ENCODE assay signal across 24 cellular contexts in the genomic region with DNA sequence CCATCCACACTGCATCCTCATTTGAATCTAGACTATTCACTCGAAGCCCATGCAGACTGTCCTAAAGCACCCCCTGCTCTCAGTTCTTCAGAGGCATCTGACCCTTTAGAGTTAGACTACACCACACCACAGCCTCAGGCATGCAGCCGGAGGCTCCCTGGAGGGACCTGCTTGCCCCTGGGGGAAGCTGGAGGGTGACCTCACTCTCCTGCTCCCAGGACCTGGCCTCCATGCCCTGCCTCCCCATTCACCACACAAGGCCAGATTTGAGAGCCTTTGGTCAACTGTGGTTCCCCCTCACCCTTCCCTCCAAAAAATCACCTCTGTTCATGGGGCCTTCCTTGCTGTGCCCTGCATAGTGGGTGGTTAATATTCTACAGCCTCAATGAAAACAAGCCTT. TPM values are rescaled to one million over a fixed set of nuclear protein-coding genes. Genes with fewer than 3 reads are reported as not detected.
DNase-seq lines count a peak whose midpoint lies in the region; TF ChIP-seq lines count a peak whose summit lies in the region.
"Had no signal": no experiment of that assay in that cellular context is flagged by ENCODE, and none has a peak within 500 bp of the region (broad histone marks: within the 10 kb centered on the region; RNA-seq: fewer than 3 reads in every experiment).

No MANE protein-coding gene starts in this region.

- peak overlapping the region; percentile 4 for H3K27ac ChIP-seq in mesenchymal stem cell (ENCODE audit: low read length, poor library complexity, severe bottlenecking)
- no peak overlapping the region for H3K27ac ChIP-seq in testis
- H3K27ac ChIP-seq: 22Rv1; BLaER1 treated with 17β-estradiol and CSF1 and Interleukin-3, amounts not matched to agents 10 nM and 100 nM had no signal

- H4K8ac ChIP-seq in mesenchymal stem cell (ENCODE audit: low read length): no peak overlapping the region

- TF ChIP-seq POLR2A in testis (IDR thresholded peaks at IDR 0.05): no peak

- no peaks in the 10 kb centered on the region for H3K79me1 ChIP-seq in mesenchymal stem cell (replicated peaks; ENCODE audit: low read length, poor library complexity, severe bottlenecking)

- no peak overlapping the region for H2BK120ac ChIP-seq in mesenchymal stem cell (ENCODE audit: low read depth, low read length)

- peaks cover 10% of the 10 kb centered on the region for H3K27me3 Mint-ChIP-seq in brain
- H3K27me3 Mint-ChIP-seq in glutamatergic neuron (ENCODE audit: unreplicated experiment): peaks cover 3% of the 10 kb centered on the region
- H3K27me3 Mint-ChIP-seq: CD4-positive, alpha-beta T cell had no signal

- H3K23ac ChIP-seq in mesenchymal stem cell (ENCODE audit: low read length in 2 of 2): no peak overlapping the region

- peaks cover 25% of the 10 kb centered on the region for H3K4me1 ChIP-seq in mesenchymal stem cell (ENCODE audit: control insufficient read depth, insufficient read depth, low read depth, low read length)
- no peaks in the 10 kb centered on the region for H3K4me1 ChIP-seq in testis
- H3K4me1 ChIP-seq: BE2C had no signal

- H2AFZ ChIP-seq in mesenchymal stem cell (ENCODE audit: low read depth, low read length): no peak overlapping the region
- H2AFZ ChIP-seq: GM23338 had no signal

- intact Hi-C loops in testis (cut with DNase I; ENCODE audit: low total_unique reads): no loop called here

- H3K4me2 ChIP-seq in mesenchymal stem cell (ENCODE audit: low read length, poor library complexity, severe bottlenecking): no peak overlapping the region
- H3K4me2 ChIP-seq: BLaER1 treated with 17β-estradiol and CSF1 and Interleukin-3, amounts not matched to agents 10 nM and 100 nM; GM23338 had no signal

- H3K36me3 Mint-ChIP-seq in brain (no peaks in the 10 kb centered on the region), glutamatergic neuron (ENCODE audit: unreplicated experiment) (no peaks in the 10 kb centered on the region)
- H3K36me3 Mint-ChIP-seq: CD14-positive monocyte; CD8-positive, alpha-beta memory T cell had no signal

- H3K27ac Mint-ChIP-seq in brain (peak overlapping the region in 3 of 5 experiments; percentile 23 to 86 (median 31)), glutamatergic neuron (ENCODE audit: unreplicated experiment) (no peak overlapping the region)
- H3K27ac Mint-ChIP-seq: CD4-positive, alpha-beta T cell; GM23338; H9 had no signal

- no peak overlapping the region for H2BK15ac ChIP-seq in mesenchymal stem cell (ENCODE audit: low read depth, poor library complexity, severe bottlenecking)

- H3K27me3 ChIP-seq in mesenchymal stem cell (ENCODE audit: control insufficient read depth in 1 of 2, insufficient read depth in 1 of 2, low read length in 2 of 2) (no peaks in the 10 kb centered on the region), testis (no peaks in the 10 kb centered on the region)
- H3K27me3 ChIP-seq: BE2C; BLaER1 treated with 17β-estradiol and CSF1 and Interleukin-3, amounts not matched to agents 10 nM and 100 nM had no signal

- H2BK12ac ChIP-seq in mesenchymal stem cell (ENCODE audit: low read length in 2 of 2): peak overlapping the region in 1 of 2 experiments; percentile 21

- H3K9me3 Mint-ChIP-seq in brain (peaks cover 0 to 3% (median 0%) of the 10 kb centered on the region in 5 experiments), glutamatergic neuron (ENCODE audit: unreplicated experiment) (no peaks in the 10 kb centered on the region)
- H3K9me3 Mint-ChIP-seq: CD14-positive monocyte; CD4-positive, alpha-beta T cell; CD8-positive, alpha-beta memory T cell; GM23338; H9 had no signal

- 99% methylated on average over 2 of the region's 2 CpGs for WGBS in mesenchymal stem cell
- 98 to 100% methylated on average over 2 of the region's 2 CpGs for WGBS in testis, 2 donors

- no peak overlapping the region for H3K9ac ChIP-seq in mesenchymal stem cell (ENCODE audit: low read length)
- H3K9ac ChIP-seq: BLaER1 treated with 17β-estradiol and CSF1 and Interleukin-3, amounts not matched to agents 10 nM and 100 nM had no signal

- no peak overlapping the region for H3K4ac ChIP-seq in mesenchymal stem cell (ENCODE audit: low read depth in 1 of 2, low read length in 2 of 2)

- no peaks in the 10 kb centered on the region for H3K9me3 ChIP-seq in mesenchymal stem cell (ENCODE audit: control insufficient read depth, low read length)
- H3K9me3 ChIP-seq in testis: no peaks in the 10 kb centered on the region
- H3K9me3 ChIP-seq: BE2C; BLaER1 treated with 17β-estradiol and CSF1 and Interleukin-3, amounts not matched to agents 10 nM and 100 nM had no signal

- no peaks in the 10 kb centered on the region for H3K36me3 ChIP-seq in mesenchymal stem cell (ENCODE audit: control insufficient read depth in 1 of 2, insufficient read depth in 2 of 2, low read depth in 1 of 2, low read length in 2 of 2)
- no peaks in the 10 kb centered on the region for H3K36me3 ChIP-seq in testis (ENCODE audit: low read depth, missing control alignments)
- H3K36me3 ChIP-seq: BE2C; BLaER1 treated with 17β-estradiol and CSF1 and Interleukin-3, amounts not matched to agents 10 nM and 100 nM had no signal

- H3K18ac ChIP-seq in mesenchymal stem cell (ENCODE audit: low read depth in 1 of 2, low read length in 2 of 2): no peak overlapping the region

- H3K14ac ChIP-seq in mesenchymal stem cell (ENCODE audit: low read length in 2 of 2): no peak overlapping the region

- H2BK5ac ChIP-seq in mesenchymal stem cell (ENCODE audit: low read depth, low read length, poor library complexity, severe bottlenecking): no peak overlapping the region

- peaks cover 31% of the 10 kb centered on the region for H3K4me1 Mint-ChIP-seq in brain
- no peaks in the 10 kb centered on the region for H3K4me1 Mint-ChIP-seq in glutamatergic neuron (ENCODE audit: low read depth, unreplicated experiment)
- H3K4me1 Mint-ChIP-seq: CD14-positive monocyte; CD8-positive, alpha-beta memory T cell had no signal

- peak overlapping the region; percentile 71 for H4K91ac ChIP-seq in mesenchymal stem cell (ENCODE audit: low read length)

- DNase-seq in activated effector memory CD4-positive, alpha-beta T cell treated with anti-CD3 and anti-CD28 coated beads, Interleukin-2, amount 50 U/mL, for 16 hours: peak; percentile 53
- DNase-seq in activated effector memory CD4-positive, alpha-beta T cell treated with Interleukin-2 at 50 U/mL for 16 hours: no peak
- DNase-seq in mesenchymal stem cell (no peak), middle frontal gyrus (ENCODE audit: extremely low spot score, low spot score) (no peak), testis (no peak), glutamatergic neuron (no peak)
- no peak for DNase-seq in activated naive CD4-positive, alpha-beta T cell treated with anti-CD3 and anti-CD28 coated beads, Interleukin-2, amount 50 U/mL, for 16 hours
- DNase-seq: ACHN; AML-193; BE2C; CD4-positive, alpha-beta T cell; CD8-positive, alpha-beta memory T cell; DMS 273 treated with DMSO at 0.1 percent for 48 hours; DMS79; EL; GDM1; H9 had no signal

- TF ChIP-seq CTCF in brain (conservative IDR thresholded peaks at IDR 0.05): no peak
- no peak for TF ChIP-seq CTCF in testis (IDR thresholded peaks at IDR 0.05)
- TF ChIP-seq CTCF in glutamatergic neuron (IDR thresholded peaks at IDR 0.05; ENCODE audit: partially characterized antibody, unreplicated experiment): no peak

- no peak overlapping the region for H3K4me3 ChIP-seq in mesenchymal stem cell (ENCODE audit: insufficient read depth in 1 of 2, low read depth in 1 of 2, low read length in 2 of 2)
- H3K4me3 ChIP-seq in testis: no peak overlapping the region
- H3K4me3 ChIP-seq: BLaER1 treated with 17β-estradiol and CSF1 and Interleukin-3, amounts not matched to agents 10 nM and 100 nM; GM12878; GM23338 had no signal

- no peak overlapping the region for H2AK5ac ChIP-seq in mesenchymal stem cell (ENCODE audit: low read length, severe bottlenecking)

- no peak overlapping the region for H3K4me3 Mint-ChIP-seq in brain
- H3K4me3 Mint-ChIP-seq in glutamatergic neuron (ENCODE audit: unreplicated experiment): no peak overlapping the region
- H3K4me3 Mint-ChIP-seq: CD14-positive monocyte; CD4-positive, alpha-beta T cell; CD8-positive, alpha-beta memory T cell; GM23338; H9 had no signal

RNA-seq across cellular contexts. Expression of a gene that starts 24.6 kb away (rescaled TPM):
- 0.24 TPM for polyA plus RNA-seq in brain (ENCODE audit: insufficient read depth, low read depth, low replicate concordance)
- polyA plus RNA-seq in mesenchymal stem cell (2013, experiment 1 of 2): not detected
- not detected for polyA plus RNA-seq in mesenchymal stem cell (2013, experiment 2 of 2)
- total RNA-seq in testis: 10 to 100 TPM; 14.2 to 18.3 TPM
- 24.6 TPM for polyA plus RNA-seq in testis (ENCODE audit: insufficient read depth, low read depth, low replicate concordance)
- not detected for total RNA-seq in glutamatergic neuron (ENCODE audit: unreplicated experiment)
- total RNA-seq: CD4-positive, alpha-beta T cell; CD8-positive, alpha-beta memory T cell; GM12878; GM23338; H4 had no signal
- polyA plus RNA-seq: CD14-positive monocyte; CD8-positive, alpha-beta memory T cell; GM23338 had no signal

Comparison
In these comparisons a context has a peak if more than half of its experiments do, and no peak if none do; other contexts are left out.
1. RNA of a gene that starts 24.6 kb away (total RNA-seq): 14.2 to 18.3 TPM in testis; not detected in glutamatergic neuron (single experiment); every median in the first group is over 10 times any median in the second.